10 cellular contexts compared by ENCODE assay signal in the genomic region with DNA sequence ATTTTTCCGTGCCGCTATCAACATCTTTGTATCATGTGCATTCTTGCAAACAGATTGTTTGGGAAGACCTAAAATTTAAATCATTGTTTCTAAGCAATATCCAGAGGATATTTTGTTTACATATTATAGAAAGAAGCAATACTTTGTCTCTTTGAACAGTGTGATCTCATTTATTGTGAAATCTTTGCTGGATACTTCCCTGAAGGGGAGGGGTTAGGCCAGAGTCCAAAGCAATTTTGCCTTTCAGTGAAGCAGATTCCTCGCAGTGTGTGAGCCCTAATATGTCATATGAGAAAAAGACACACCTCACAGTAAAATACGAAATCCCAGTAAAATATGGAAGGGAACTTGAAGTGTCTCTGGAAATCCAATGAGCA.
DNase-seq lines count a peak whose midpoint lies in the region; ATAC-seq and TF ChIP-seq lines count a peak whose summit lies in the region.
"Had no signal": no experiment of that assay in that cellular context is flagged by ENCODE, and none has a peak within 500 bp of the region (broad histone marks: within the 10 kb centered on the region; RNA-seq: fewer than 3 reads in every experiment).

No MANE protein-coding gene starts in this region.

- no peak overlapping the region for H3K27ac Mint-ChIP-seq in GM23338
- H3K27ac Mint-ChIP-seq in activated CD8-positive, alpha-beta T cell treated with anti-CD3 and anti-CD28 coated beads, Interleukin-2, amount 10 ng/mL, durations not matched to agents 7 days and 5 days, result no peak overlapping the region
- H3K27ac Mint-ChIP-seq: activated naive CD8-positive, alpha-beta T cell; T-helper 17 cell had no signal

- H3K27ac ChIP-seq in liver (ENCODE audit: low read depth in 1 of 2, low read length in 2 of 2) (peak overlapping the region; percentile 64 to 73), temporal lobe (ENCODE audit: low read depth, low read length) (peak overlapping the region; percentile 73), GM23338 (ENCODE audit: low read depth) (no peak overlapping the region)

- peak overlapping the region in 1 of 2 donors; percentile 30 for H3K9ac ChIP-seq in liver (ENCODE audit: low read depth in 1 of 2, low read length in 2 of 2)

- H3K36me3 ChIP-seq in liver (ENCODE audit: control insufficient read depth in 4 of 4, insufficient read depth in 3 of 4, low read depth in 1 of 4, low read length in 3 of 4) (no peaks in the 10 kb centered on the region), GM23338 (ENCODE audit: insufficient read depth) (no peaks in the 10 kb centered on the region)

- CTCF ChIA-PET in activated CD8-positive, alpha-beta T cell treated with anti-CD3 and anti-CD28 coated beads, Interleukin-2, amount 10 ng/mL, durations not matched to agents 7 days and 5 days (lab: Charles Lee), result interaction anchor here (3.3 kb wide), 1 partner anchor 11 kb away, joined by 23 read pairs; no protein-coding TSS in a partner anchor

- H3K79me2 ChIP-seq in GM23338 (replicated peaks; ENCODE audit: insufficient read depth), result no peaks in the 10 kb centered on the region

- H3K4me1 ChIP-seq in liver (ENCODE audit: control insufficient read depth in 4 of 4, insufficient read depth in 4 of 4, low read length in 3 of 4) (peaks cover 0 to 2% (median 0%) of the 10 kb centered on the region in 4 donors), GM23338 (ENCODE audit: insufficient read depth) (no peaks in the 10 kb centered on the region)

- peak; percentile 8 for DNase-seq in HT1080 (ENCODE audit: low read depth)
- peak; percentile 69 to 81 for DNase-seq in cardiac fibroblast (ENCODE audit: low read depth in 2 of 2)
- no peak for DNase-seq in epidermal melanocyte (ENCODE audit: insufficient read length, low spot score)
- no peak for DNase-seq in GM23338 (ENCODE audit: low spot score)
- DNase-seq in activated CD8-positive, alpha-beta T cell treated with anti-CD3 and anti-CD28 coated beads, Interleukin-2, amount 10 ng/mL, durations not matched to agents 7 days and 5 days, result no peak
- DNase-seq: T-helper 17 cell had no signal

- H4K20me1 ChIP-seq in GM23338 (replicated peaks; ENCODE audit: insufficient read depth), result no peaks in the 10 kb centered on the region

- no peak overlapping the region for H3K4me3 Mint-ChIP-seq in GM23338
- no peak overlapping the region for H3K4me3 Mint-ChIP-seq in activated CD8-positive, alpha-beta T cell treated with anti-CD3 and anti-CD28 coated beads, Interleukin-2, amount 10 ng/mL, durations not matched to agents 7 days and 5 days
- H3K4me3 Mint-ChIP-seq: activated naive CD8-positive, alpha-beta T cell; T-helper 17 cell had no signal

- no peaks in the 10 kb centered on the region for H3K9me3 Mint-ChIP-seq in GM23338
- no peaks in the 10 kb centered on the region for H3K9me3 Mint-ChIP-seq in activated CD8-positive, alpha-beta T cell treated with anti-CD3 and anti-CD28 coated beads, Interleukin-2, amount 10 ng/mL, durations not matched to agents 7 days and 5 days (ENCODE audit: insufficient read depth)

- WGBS in liver, result 36% methylated on average over 4 of the region's 4 CpGs

- H3K4me3 ChIP-seq in cardiac fibroblast (replicated peaks in 1 of 2; ENCODE audit: low read depth in 2 of 2, low read length in 2 of 2) (peak overlapping the region in 1 of 2 donors; percentile 34), liver (ENCODE audit: low read depth in 1 of 3, low read length in 3 of 3) (peak overlapping the region in 1 of 3 donors; percentile 9), GM23338 (no peak overlapping the region)

- no peak overlapping the region for H3K4me2 ChIP-seq in GM23338

- TF ChIP-seq CTCF in cardiac fibroblast (IDR thresholded peaks at IDR 0.05; ENCODE audit: low read depth, low read length), result no peak
- TF ChIP-seq CTCF in liver (IDR thresholded peaks at IDR 0.05; ENCODE audit: low read depth, low read length, missing input control), result no peak
- no peak for TF ChIP-seq CTCF in GM23338 (conservative IDR thresholded peaks at IDR 0.05; ENCODE audit: low read depth in 2 of 2)

- no peaks in the 10 kb centered on the region for H3K9me3 ChIP-seq in liver (ENCODE audit: control insufficient read depth in 4 of 4, low read length in 3 of 4)

- H3K9me2 ChIP-seq in GM23338 (ENCODE audit: insufficient read depth), result no peaks in the 10 kb centered on the region

- H3K4me1 Mint-ChIP-seq in GM23338, result no peaks in the 10 kb centered on the region
- H3K4me1 Mint-ChIP-seq in activated CD8-positive, alpha-beta T cell treated with anti-CD3 and anti-CD28 coated beads, Interleukin-2, amount 10 ng/mL, durations not matched to agents 7 days and 5 days (ENCODE audit: low read depth), result no peaks in the 10 kb centered on the region
- H3K4me1 Mint-ChIP-seq: T-helper 17 cell had no signal

- peak in 1 of 2 donors; percentile 39 for TF ChIP-seq RAD21 in liver (IDR thresholded peaks at IDR 0.05)

- H3K27me3 ChIP-seq in liver (ENCODE audit: control insufficient read depth in 4 of 4, insufficient read depth in 4 of 4, low read length in 3 of 4) (no peaks in the 10 kb centered on the region), GM23338 (ENCODE audit: insufficient read depth) (no peaks in the 10 kb centered on the region)

- H3K36me3 Mint-ChIP-seq in GM23338 (ENCODE audit: low read depth), result no peaks in the 10 kb centered on the region
- H3K36me3 Mint-ChIP-seq in activated CD8-positive, alpha-beta T cell treated with anti-CD3 and anti-CD28 coated beads, Interleukin-2, amount 10 ng/mL, durations not matched to agents 7 days and 5 days (ENCODE audit: low read depth), result no peaks in the 10 kb centered on the region
- H3K36me3 Mint-ChIP-seq: activated naive CD8-positive, alpha-beta T cell had no signal

- peaks cover 2% of the 10 kb centered on the region for H3K27me3 Mint-ChIP-seq in GM23338 (ENCODE audit: insufficient read depth, low read depth, poor library complexity)
- peaks cover 4% of the 10 kb centered on the region for H3K27me3 Mint-ChIP-seq in activated CD8-positive, alpha-beta T cell treated with anti-CD3 and anti-CD28 coated beads, Interleukin-2, amount 10 ng/mL, durations not matched to agents 7 days and 5 days (ENCODE audit: low read depth)
- H3K27me3 Mint-ChIP-seq: activated naive CD8-positive, alpha-beta T cell had no signal

- H3F3A ChIP-seq in GM23338 (replicated peaks; ENCODE audit: low read depth), result no peaks in the 10 kb centered on the region

- ATAC-seq in GM21528 (IDR thresholded peaks at IDR 0.05; ENCODE audit: low FRiP score, unreplicated experiment), result no peak
- no peak for ATAC-seq in GM23338
- no peak for ATAC-seq in activated CD8-positive, alpha-beta T cell treated with anti-CD3 and anti-CD28 coated beads, Interleukin-2, amount 10 ng/mL, durations not matched to agents 7 days and 5 days
- ATAC-seq: T-helper 17 cell had no signal

- POLR2A ChIA-PET in activated CD8-positive, alpha-beta T cell treated with anti-CD3 and anti-CD28 coated beads, Interleukin-2, amount 10 ng/mL, durations not matched to agents 7 days and 5 days (lab: Charles Lee), result no interaction called here

- H2AFZ ChIP-seq in GM23338, result no peak overlapping the region

TF ChIP-seq in liver, 16 proteins besides CTCF, POLR2A, EP300 and RAD21 (continues in another document):
- TF ChIP-seq EGR1 (IDR thresholded peaks at IDR 0.05; ENCODE audit: low read depth in 2 of 2), result peak in 1 of 2 donors; percentile 16
- TF ChIP-seq, protein P1, sequence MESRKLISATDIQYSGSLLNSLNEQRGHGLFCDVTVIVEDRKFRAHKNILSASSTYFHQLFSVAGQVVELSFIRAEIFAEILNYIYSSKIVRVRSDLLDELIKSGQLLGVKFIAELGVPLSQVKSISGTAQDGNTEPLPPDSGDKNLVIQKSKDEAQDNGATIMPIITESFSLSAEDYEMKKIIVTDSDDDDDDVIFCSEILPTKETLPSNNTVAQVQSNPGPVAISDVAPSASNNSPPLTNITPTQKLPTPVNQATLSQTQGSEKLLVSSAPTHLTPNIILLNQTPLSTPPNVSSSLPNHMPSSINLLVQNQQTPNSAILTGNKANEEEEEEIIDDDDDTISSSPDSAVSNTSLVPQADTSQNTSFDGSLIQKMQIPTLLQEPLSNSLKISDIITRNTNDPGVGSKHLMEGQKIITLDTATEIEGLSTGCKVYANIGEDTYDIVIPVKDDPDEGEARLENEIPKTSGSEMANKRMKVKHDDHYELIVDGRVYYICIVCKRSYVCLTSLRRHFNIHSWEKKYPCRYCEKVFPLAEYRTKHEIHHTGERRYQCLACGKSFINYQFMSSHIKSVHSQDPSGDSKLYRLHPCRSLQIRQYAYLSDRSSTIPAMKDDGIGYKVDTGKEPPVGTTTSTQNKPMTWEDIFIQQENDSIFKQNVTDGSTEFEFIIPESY (IDR thresholded peaks at IDR 0.05), result no peak
- peak; percentile 73 to 77 for TF ChIP-seq HNF4A (conservative IDR thresholded peaks at IDR 0.05)
- no peak for TF ChIP-seq FOXA1 (IDR thresholded peaks at IDR 0.05)
- TF ChIP-seq SP1 (IDR thresholded peaks at IDR 0.05), result peak; percentile 81
- TF ChIP-seq, protein P2, sequence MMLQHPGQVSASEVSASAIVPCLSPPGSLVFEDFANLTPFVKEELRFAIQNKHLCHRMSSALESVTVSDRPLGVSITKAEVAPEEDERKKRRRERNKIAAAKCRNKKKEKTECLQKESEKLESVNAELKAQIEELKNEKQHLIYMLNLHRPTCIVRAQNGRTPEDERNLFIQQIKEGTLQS (IDR thresholded peaks at IDR 0.05), result peak; percentile 25

Comparison
In these comparisons a context has a peak if more than half of its experiments do, and no peak if none do; other contexts are left out.
1. DNase-seq: peak in HT1080 (single experiment) and cardiac fibroblast (2 of 2); none in epidermal melanocyte (single experiment), GM23338 (single experiment) and activated CD8-positive, alpha-beta T cell treated with anti-CD3 and anti-CD28 coated beads, Interleukin-2, amount 10 ng/mL, durations not matched to agents 7 days and 5 days (single experiment).